Comparison of ENCODE assay signal across 8 cellular contexts in the genomic region with DNA sequence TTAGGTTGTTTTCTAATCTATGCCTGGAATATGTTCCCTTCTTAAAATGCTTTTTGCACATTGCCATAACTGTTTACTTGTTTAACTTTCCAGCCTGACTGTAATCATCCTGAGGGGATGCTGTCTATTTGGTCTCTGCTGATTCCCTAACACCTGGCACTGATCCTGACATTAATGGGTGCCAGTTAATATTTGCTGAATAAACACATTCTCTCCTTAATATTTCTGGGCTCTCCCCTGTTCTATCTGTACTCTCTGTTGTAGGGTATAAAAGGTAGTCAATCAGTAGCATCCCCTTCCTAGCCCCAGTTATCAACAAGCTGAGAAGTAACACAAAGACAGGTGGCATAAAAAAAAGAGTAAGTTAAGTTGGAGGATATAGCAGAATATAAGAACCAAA.
"Had no signal": no experiment of that assay in that cellular context is flagged by ENCODE, and none has a peak within 500 bp of the region (broad histone marks: within the 10 kb centered on the region; RNA-seq: fewer than 3 reads in every experiment).

No MANE protein-coding gene starts in this region.

- H3K4me3 Mint-ChIP-seq: GM23338, H9 had no signal

- H3K4me3 ChIP-seq: GM23338 had no signal

- H3K4me2 ChIP-seq: GM23338, KMS-11 had no signal

- DNase-seq: H9, HCEC 1CT, KBM-7 had no signal

- FAIRE-seq: H1, H54, HTR-8/SVneo had no signal

- H3K27ac Mint-ChIP-seq: GM23338, H9 had no signal

- H2AFZ ChIP-seq: GM23338 had no signal

- H3K9ac ChIP-seq: KMS-11 had no signal

- H3K27ac ChIP-seq: KMS-11 had no signal

- H3K9me3 Mint-ChIP-seq: GM23338 had no signal
